ENCODE assay signal across 30 cellular contexts in genomic region chr22:43331698-43332097, GRCh38. TPM values are rescaled to one million over a fixed set of nuclear protein-coding genes. Genes with fewer than 3 reads are reported as not detected.
"Had no signal": no experiment of that assay in that cellular context is flagged by ENCODE, and none has a peak within 500 bp of the region (broad histone marks: within the 10 kb centered on the region; RNA-seq: fewer than 3 reads in every experiment).

No MANE protein-coding gene starts in this region.

- H3K4me3 ChIP-seq: ascending aorta, cardiac muscle cell had no signal

- DNase-seq: activated B cell treated with CpG ODN at 0.5 μM for 24 hours; activated CD4-positive, alpha-beta memory T cell treated with anti-CD3 and anti-CD28 coated beads for 36 hours; activated CD4-positive, alpha-beta T cell treated with anti-CD3 and anti-CD28 coated beads for 4 hours; activated CD4-positive, alpha-beta T cell treated with anti-CD3 and anti-CD28 coated beads, Interleukin-2, amount 10 ng/mL, durations not matched to agents 24 days and 14 days; activated CD4-positive, alpha-beta T cell treated with anti-CD3 and anti-CD28 coated beads, Interleukin-2, amount 50 U/mL, for 1 hour; activated CD4-positive, alpha-beta T cell treated with anti-CD3 and anti-CD28 coated beads, Interleukin-2, amount 50 U/mL, for 4 hours; activated CD4-positive, CD25-positive, alpha-beta regulatory T cell treated with anti-CD3 and anti-CD28 coated beads, Interleukin-2, amount 50 U/mL, for 72 hours; activated CD8-positive, alpha-beta memory T cell treated with anti-CD3 and anti-CD28 coated beads, Interleukin-2, amount 50 U/mL, for 4 hours; activated CD8-positive, alpha-beta T cell treated with anti-CD3 and anti-CD28 coated beads for 36 hours; activated effector memory CD4-positive, alpha-beta T cell treated with Interleukin-2 at 50 U/mL for 16 hours; activated gamma-delta T cell; activated naive CD4-positive, alpha-beta T cell treated with anti-CD3 and anti-CD28 coated beads, Interleukin-2, amount 10 ng/mL, durations not matched to agents 7 days and 5 days; activated naive CD4-positive, alpha-beta T cell treated with Interleukin-2 at 50 U/mL for 16 hours; activated naive CD8-positive, alpha-beta T cell treated with anti-CD3 and anti-CD28 coated beads, Interleukin-2, amount 10 ng/mL, durations not matched to agents 7 days and 5 days; activated naive CD8-positive, alpha-beta T cell treated with anti-CD3 and anti-CD28 coated beads, Interleukin-2, amount 50 U/mL, for 24 hours; activated T-cell treated with anti-CD3 and anti-CD28 coated beads for 4 hours; activated T-cell treated with anti-CD3 and anti-CD28 coated beads, Interleukin-2, amount 50 U/mL, for 24 hours; activated T-cell treated with anti-CD3 and anti-CD28 coated beads, Interleukin-2, amount 50 U/mL, for 48 hours; amygdala; caudate nucleus; cerebellar nuclear complex; T-helper 1 cell; T-helper 2 cell; T-helper 9 cell had no signal

- FAIRE-seq: bronchial epithelial cell, TTC549 had no signal

- H3K9me3 ChIP-seq: ascending aorta had no signal

- H3K4me1 ChIP-seq: ascending aorta had no signal

- H3K36me3 ChIP-seq: ascending aorta, cardiac muscle cell had no signal

- H3K27ac ChIP-seq: ascending aorta, cardiac muscle cell, VCaP had no signal

- H3K27me3 ChIP-seq: ascending aorta, cardiac muscle cell had no signal

RNA-seq across cellular contexts. Expression of gene SCUBE1, which starts 11.5 kb away (rescaled TPM):
- total RNA-seq: activated B cell treated with CpG ODN at 0.5 μM for 24 hours; activated CD4-positive, alpha-beta memory T cell treated with anti-CD3 and anti-CD28 coated beads for 36 hours; activated CD4-positive, alpha-beta T cell treated with anti-CD3 and anti-CD28 coated beads, Interleukin-2, amount 10 ng/mL, durations not matched to agents 24 days and 14 days; activated T-helper 2 cell treated with anti-CD3 and anti-CD28 coated beads, Interferon-gamma antibody, Interleukin-2, Interleukin-4, amounts not matched to agents 10 μg/mL and 5 μg/mL and 100 μg/mL, durations not matched to agents 14 hours and 24 hours and 36 hours had no signal
